ENCODE assay signal across 28 cellular contexts in genomic region chr6:89314692-89315091, GRCh38. TPM values are rescaled to one million over a fixed set of nuclear protein-coding genes. Genes with fewer than 3 reads are reported as not detected.
"Had no signal": no experiment of that assay in that cellular context is flagged by ENCODE, and none has a peak within 500 bp of the region (broad histone marks: within the 10 kb centered on the region; RNA-seq: fewer than 3 reads in every experiment).

No MANE protein-coding gene starts in this region.

- H3K27me3 Mint-ChIP-seq: stimulated activated naive B cell treated with anti-CD40 and anti-IgM and Interleukin-4, amounts not matched to agents 10 μg/mL and 1 μg/mL and 100 μg/mL, for 72 hours had no signal

- H3K27ac Mint-ChIP-seq: naive thymus-derived CD8-positive, alpha-beta T cell; nephron progenitor cell; neural progenitor cell; stimulated activated naive B cell treated with anti-CD40 and anti-IgM and Interleukin-4, amounts not matched to agents 10 μg/mL and 1 μg/mL and 100 μg/mL, for 72 hours had no signal

- H3K4me3 Mint-ChIP-seq: naive thymus-derived CD8-positive, alpha-beta T cell; nephron progenitor cell; neural progenitor cell; stimulated activated naive B cell treated with anti-CD40 and anti-IgM and Interleukin-4, amounts not matched to agents 10 μg/mL and 1 μg/mL and 100 μg/mL, for 72 hours had no signal

- H3K4me3 ChIP-seq: lower lobe of right lung, neural progenitor cell, smooth muscle cell, stomach, testis, thyroid gland, transverse colon, upper lobe of left lung, vagina had no signal

- ATAC-seq: left cardiac atrium; left lobe of liver; lower lobe of right lung; naive thymus-derived CD8-positive, alpha-beta T cell; right cardiac atrium; sciatic nerve; stimulated activated naive B cell treated with anti-CD40 and anti-IgM and Interleukin-4, amounts not matched to agents 10 μg/mL and 1 μg/mL and 100 μg/mL, for 72 hours; stimulated activated naive CD8-positive, alpha-beta T cell treated with anti-CD3 and anti-CD28 coated beads, Interleukin-15, Interleukin-2, amounts not matched to agents 100 U/mL and 50 U/mL, for 24 hours had no signal

- H3K9me3 ChIP-seq: lower lobe of right lung, neutrophil, stomach, testis, thyroid gland, transverse colon, upper lobe of left lung, vagina had no signal

- H3K27ac ChIP-seq: lower lobe of right lung, neural progenitor cell, neutrophil, parathyroid adenoma, stomach, testis, thyroid gland, transverse colon, upper lobe of left lung, vagina had no signal

- H3K9me3 Mint-ChIP-seq: stimulated activated naive B cell treated with anti-CD40 and anti-IgM and Interleukin-4, amounts not matched to agents 10 μg/mL and 1 μg/mL and 100 μg/mL, for 72 hours had no signal

- H3K36me3 ChIP-seq: lower lobe of right lung, neural progenitor cell, neutrophil, thyroid gland, transverse colon, vagina had no signal

- H3K27me3 ChIP-seq: neural progenitor cell, neutrophil, stomach, testis, thyroid gland, transverse colon, upper lobe of left lung, vagina had no signal

- DNase-seq: hippocampal formation; kidney glomerular epithelial cell; left cardiac atrium; lower lobe of right lung; mammary epithelial cell; mesenchymal stem cell; naive thymus-derived CD8-positive, alpha-beta T cell; nephron progenitor cell; occipital lobe; right cardiac atrium; stimulated activated CD4-positive, alpha-beta T cell treated with anti-CD3 and anti-CD28 coated beads, Interleukin-12 subunit alpha, Interleukin-12 subunit beta, amount 100 ng/mL, for 4 hours; stimulated activated CD4-positive, alpha-beta T cell treated with anti-CD3 and anti-CD28 coated beads, Interleukin-15, amount 100 ng/mL, for 24 hours; stimulated activated CD4-positive, alpha-beta T cell treated with anti-CD3 and anti-CD28 coated beads, Interleukin-2, amount 100 ng/mL, for 24 hours; stimulated activated CD4-positive, alpha-beta T cell treated with anti-CD3 and anti-CD28 coated beads, Interleukin-4, amount 100 ng/mL, for 1 hour; stimulated activated naive B cell treated with anti-CD40 and anti-IgM and Interleukin-4, amounts not matched to agents 10 μg/mL and 1 μg/mL and 100 μg/mL, for 72 hours; stimulated activated naive CD8-positive, alpha-beta T cell treated with anti-CD3 and anti-CD28 coated beads, Interleukin-15, Interleukin-2, amounts not matched to agents 100 U/mL and 50 U/mL, for 24 hours; stomach; testis; thyroid gland; transverse colon; upper lobe of left lung had no signal

- H3K4me1 ChIP-seq: parathyroid adenoma had no signal

RNA-seq across cellular contexts. Expression of gene GABRR2, which starts 0.4 kb away (rescaled TPM):
- total RNA-seq: mammary epithelial cell had no signal
